ENCODE assay signal across 18 cellular contexts in genomic region chr16:80191928-80192327, GRCh38.
"Had no signal": no experiment of that assay in that cellular context is flagged by ENCODE, and none has a peak within 500 bp of the region (broad histone marks: within the 10 kb centered on the region; RNA-seq: fewer than 3 reads in every experiment).

No MANE protein-coding gene starts in this region.

- H3K4me3 ChIP-seq: SJSA1, SK-N-MC had no signal

- H3K27ac ChIP-seq: SJSA1, SK-N-MC had no signal

- H3K36me3 ChIP-seq: SJSA1 had no signal

- H3K9me3 ChIP-seq: SJSA1 had no signal

- ATAC-seq: Panc1, PC-3, Right ventricle myocardium inferior had no signal

- DNase-seq: KBM-7, NCI-H1092, NCI-H1105 treated with DMSO at 0.1 percent for 48 hours, NCI-H1417 treated with DMSO at 0.1 percent for 48 hours, NCI-H146, NCI-H187, NCI-H2029, NCI-H2081 treated with DMSO at 0.1 percent for 48 hours, NCI-H2171, NCI-H524, NCI-H526 treated with DMSO at 0.1 percent for 48 hours, NCI-H774, PC-3, SIG-M5 had no signal

- H3K27me3 ChIP-seq: SJSA1 had no signal
